In genomic region chr18:37493352-37493935, GRCh38 we compare ENCODE assay signal across 1 cellular context.
TF ChIP-seq lines count a peak whose summit lies in the region.

No MANE protein-coding gene starts in this region.

TF ChIP-seq in H1, 55 proteins besides CTCF, POLR2A, EP300 and RAD21:
- TF ChIP-seq EGR1 (IDR thresholded peaks at IDR 0.05; ENCODE audit: borderline replicate concordance, low read depth, low read length): no peak
